ENCODE assay signal across 15 cellular contexts in genomic region chr2:195664528-195664927, GRCh38. TPM values are rescaled to one million over a fixed set of nuclear protein-coding genes. Genes with fewer than 3 reads are reported as not detected.
DNase-seq lines count a peak whose midpoint lies in the region; ATAC-seq and TF ChIP-seq lines count a peak whose summit lies in the region.
"Had no signal": no experiment of that assay in that cellular context is flagged by ENCODE, and none has a peak within 500 bp of the region (broad histone marks: within the 10 kb centered on the region; RNA-seq: fewer than 3 reads in every experiment).

No MANE protein-coding gene starts in this region.

- H3K4me3 ChIP-seq in IMR-90 (ENCODE audit: insufficient read depth, low read depth, low read length) (no peak overlapping the region), colonic mucosa (no peak overlapping the region)
- H3K4me3 ChIP-seq: body of pancreas, MG63 had no signal

- TF ChIP-seq POLR2A in IMR-90 (IDR thresholded peaks at IDR 0.05; ENCODE audit: low read depth, low read length) = no peak

- H3K36me3 Mint-ChIP-seq in activated CD4-positive, alpha-beta memory T cell treated with anti-CD3 and anti-CD28 coated beads for 36 hours = peaks cover 9% of the 10 kb centered on the region
- peaks cover 17% of the 10 kb centered on the region for H3K36me3 Mint-ChIP-seq in activated CD4-positive, alpha-beta memory T cell treated with anti-CD3 and anti-CD28 coated beads, Interleukin-2, amount 10 ng/mL, durations not matched to agents 7 days and 5 days (ENCODE audit: low read depth)
- H3K36me3 Mint-ChIP-seq in brain (no peaks in the 10 kb centered on the region), neural crest cell (ENCODE audit: low read depth) (no peaks in the 10 kb centered on the region)

- H3K27me3 ChIP-seq in IMR-90 (ENCODE audit: control insufficient read depth, insufficient read depth, low read length) = no peaks in the 10 kb centered on the region
- H3K27me3 ChIP-seq in colonic mucosa = no peaks in the 10 kb centered on the region
- H3K27me3 ChIP-seq: body of pancreas, MG63 had no signal

- CTCF ChIA-PET in activated CD4-positive, alpha-beta memory T cell treated with anti-CD3 and anti-CD28 coated beads for 36 hours (lab: Charles Lee) = interaction anchor here (0.9 to 5.7 kb wide), 4 partner anchors 166 to 403 kb away, joined by 3 to 46 read pairs (median 4); partner anchors contain the start of gene DNAH7
- CTCF ChIA-PET in activated CD4-positive, alpha-beta memory T cell treated with anti-CD3 and anti-CD28 coated beads, Interleukin-2, amount 10 ng/mL, durations not matched to agents 7 days and 5 days (lab: Charles Lee) = interaction anchor here (1.4 kb wide), 1 partner anchor 404 kb away, joined by 4 read pairs; the partner anchor contains the start of gene DNAH7
- CTCF ChIA-PET in IMR-90 (lab: Yijun Ruan, JAX) = interaction anchor here (3.2 kb wide), 1 partner anchor 275 kb away, joined by 14 read pairs; no protein-coding TSS in a partner anchor

- H4K91ac ChIP-seq in IMR-90 (ENCODE audit: insufficient read depth, low read depth, low read length) = no peak overlapping the region

- TF ChIP-seq CTCF in IMR-90 (conservative IDR thresholded peaks at IDR 0.05; ENCODE audit: low read depth, low read length) (peak; percentile 57), brain (conservative IDR thresholded peaks at IDR 0.05) (peak; percentile 43 to 47), neural crest cell (conservative IDR thresholded peaks at IDR 0.05) (peak; percentile 53), colonic mucosa (IDR thresholded peaks at IDR 0.05) (no peak)

- H2AK5ac ChIP-seq in IMR-90 (ENCODE audit: low read depth, low read length) = no peak overlapping the region

- no peak overlapping the region for H2AFZ ChIP-seq in IMR-90 (replicated peaks; ENCODE audit: low read length, poor library complexity)

- WGBS in IMR-90 (ENCODE audit: extremely low coverage in 2 of 2, insufficient read length in 1 of 2), 2 experiments = no CpG with 5 or more reads among the region's 1 CpG

- H2AK9ac ChIP-seq in IMR-90 (replicated peaks; ENCODE audit: low read depth, low read length, poor library complexity) = no peak overlapping the region

- no peak overlapping the region for H3K27ac ChIP-seq in IMR-90 (ENCODE audit: insufficient read depth, low read length)
- H3K27ac ChIP-seq in colonic mucosa = no peak overlapping the region
- H3K27ac ChIP-seq: body of pancreas had no signal

- POLR2A ChIA-PET in activated CD4-positive, alpha-beta memory T cell treated with anti-CD3 and anti-CD28 coated beads for 36 hours (lab: Charles Lee) = no interaction called here
- POLR2A ChIA-PET in activated CD4-positive, alpha-beta memory T cell treated with anti-CD3 and anti-CD28 coated beads, Interleukin-2, amount 10 ng/mL, durations not matched to agents 7 days and 5 days (lab: Charles Lee) = interaction anchor here (0.6 kb wide), 1 partner anchor 121 kb away, joined by 3 read pairs; no protein-coding TSS in a partner anchor
- POLR2A ChIA-PET in IMR-90 (lab: Charles Lee; ENCODE audit: unreplicated experiment) = interaction anchor here (0.5 kb wide), 2 partner anchors 13 to 213 kb away, joined by 3 read pairs; no protein-coding TSS in a partner anchor

- intact Hi-C loops in activated CD4-positive, alpha-beta memory T cell treated with anti-CD3 and anti-CD28 coated beads for 36 hours (cut with micrococcal nuclease) = loop anchor here (2.0 kb wide), 1 partner anchor 274 kb away; no protein-coding TSS in a partner anchor
- intact Hi-C loops in IMR-90 (cut with micrococcal nuclease) = loop anchor here (1.0 kb wide), 2 partner anchors 274 to 402 kb away; no protein-coding TSS in a partner anchor
- intact Hi-C loops in colonic mucosa (cut with DNase I) = loop anchor here (5.0 kb wide), 1 partner anchor 162 kb away; no protein-coding TSS in a partner anchor

- no peak overlapping the region for H3K14ac ChIP-seq in IMR-90 (replicated peaks; ENCODE audit: low read depth, low read length)

- peaks cover 12% of the 10 kb centered on the region; the same call in 1 of the 2 replicates for H4K20me1 ChIP-seq in IMR-90 (ENCODE audit: insufficient read depth, low read length)

- no TSS peak for BruUV-seq in IMR-90 (replicated peaks; lab: Mats Ljungman, UMichigan)

- no peak overlapping the region for H2BK15ac ChIP-seq in IMR-90 (ENCODE audit: low read depth, low read length)

- DNase-seq in activated CD4-positive, alpha-beta memory T cell treated with anti-CD3 and anti-CD28 coated beads for 36 hours = no peak
- no peak for DNase-seq in activated CD4-positive, alpha-beta memory T cell treated with anti-CD3 and anti-CD28 coated beads, Interleukin-2, amount 10 ng/mL, durations not matched to agents 7 days and 5 days
- DNase-seq in IMR-90 (peak; percentile 41), neural crest cell (ENCODE audit: low read depth, low spot score) (no peak), colonic mucosa (no peak), NCI-H2227 (lab: John Stamatoyannopoulos, UW; ENCODE audit: unreplicated experiment) (no peak)
- DNase-seq: activated CD8-positive, alpha-beta memory T cell treated with anti-CD3 and anti-CD28 coated beads, Interleukin-2, amount 10 ng/mL, durations not matched to agents 7 days and 5 days; body of pancreas; MG63; NCI-H69; nucleus accumbens; stimulated activated CD4-positive, alpha-beta T cell treated with anti-CD3 and anti-CD28 coated beads, Interleukin-2, amount 100 ng/mL, for 48 hours had no signal

- H2BK20ac ChIP-seq in IMR-90 (ENCODE audit: low read depth, low read length) = no peak overlapping the region

- H3K9me3 ChIP-seq in IMR-90 (ENCODE audit: control insufficient read depth, insufficient read depth, low read length) (no peaks in the 10 kb centered on the region), colonic mucosa (no peaks in the 10 kb centered on the region)
- H3K9me3 ChIP-seq: body of pancreas, MG63 had no signal

- no peak overlapping the region for H4K5ac ChIP-seq in IMR-90 (ENCODE audit: low read depth, low read length)

- no peak for ATAC-seq in IMR-90 (ENCODE audit: low read depth)
- ATAC-seq in HG03520 (IDR thresholded peaks at IDR 0.05; ENCODE audit: unreplicated experiment) = no peak
- ATAC-seq: activated CD8-positive, alpha-beta memory T cell treated with anti-CD3 and anti-CD28 coated beads, Interleukin-2, amount 10 ng/mL, durations not matched to agents 7 days and 5 days; body of pancreas; left lobe of liver had no signal

- no peaks in the 10 kb centered on the region for H3K9me3 Mint-ChIP-seq in activated CD4-positive, alpha-beta memory T cell treated with anti-CD3 and anti-CD28 coated beads for 36 hours
- no peaks in the 10 kb centered on the region for H3K9me3 Mint-ChIP-seq in activated CD4-positive, alpha-beta memory T cell treated with anti-CD3 and anti-CD28 coated beads, Interleukin-2, amount 10 ng/mL, durations not matched to agents 7 days and 5 days
- no peaks in the 10 kb centered on the region for H3K9me3 Mint-ChIP-seq in brain
- H3K9me3 Mint-ChIP-seq in neural crest cell = no peaks in the 10 kb centered on the region

- H3K27ac Mint-ChIP-seq in activated CD4-positive, alpha-beta memory T cell treated with anti-CD3 and anti-CD28 coated beads for 36 hours = peak overlapping the region; percentile 18
- H3K27ac Mint-ChIP-seq in activated CD4-positive, alpha-beta memory T cell treated with anti-CD3 and anti-CD28 coated beads, Interleukin-2, amount 10 ng/mL, durations not matched to agents 7 days and 5 days = no peak overlapping the region
- H3K27ac Mint-ChIP-seq in brain (no peak overlapping the region), neural crest cell (ENCODE audit: unreplicated experiment) (no peak overlapping the region)
- H3K27ac Mint-ChIP-seq: activated CD8-positive, alpha-beta memory T cell treated with anti-CD3 and anti-CD28 coated beads, Interleukin-2, amount 10 ng/mL, durations not matched to agents 7 days and 5 days had no signal

- TF ChIP-seq RAD21 in IMR-90 (IDR thresholded peaks at IDR 0.05; ENCODE audit: low read length) = peak; percentile 59

- H2BK120ac ChIP-seq in IMR-90 (ENCODE audit: low read depth, low read length) = no peak overlapping the region

- in situ Hi-C loops in IMR-90 (cut with MboI; ENCODE audit: low sequenced_read_pairs) = loop anchor here (25.0 kb wide), 2 partner anchors 352 to 673 kb away; no protein-coding TSS in a partner anchor

- H3K9me1 ChIP-seq in IMR-90 (ENCODE audit: insufficient read depth, low read length) = no peaks in the 10 kb centered on the region

- no peak overlapping the region for H3K4me3 Mint-ChIP-seq in activated CD4-positive, alpha-beta memory T cell treated with anti-CD3 and anti-CD28 coated beads for 36 hours
- H3K4me3 Mint-ChIP-seq in activated CD4-positive, alpha-beta memory T cell treated with anti-CD3 and anti-CD28 coated beads, Interleukin-2, amount 10 ng/mL, durations not matched to agents 7 days and 5 days = no peak overlapping the region
- H3K4me3 Mint-ChIP-seq in brain = no peak overlapping the region
- H3K4me3 Mint-ChIP-seq in neural crest cell = no peak overlapping the region
- H3K4me3 Mint-ChIP-seq: activated CD8-positive, alpha-beta memory T cell treated with anti-CD3 and anti-CD28 coated beads, Interleukin-2, amount 10 ng/mL, durations not matched to agents 7 days and 5 days had no signal

- H3K18ac ChIP-seq in IMR-90 (ENCODE audit: low read depth, low read length) = no peak overlapping the region

- dilution Hi-C loops in IMR-90 (cut with HindIII; ENCODE audit: low sequenced_read_pairs, unreplicated experiment) = no loop called here

- H2BK5ac ChIP-seq in IMR-90 (ENCODE audit: low read depth, low read length, poor library complexity, severe bottlenecking) = no peak overlapping the region

- H3K27me3 Mint-ChIP-seq in activated CD4-positive, alpha-beta memory T cell treated with anti-CD3 and anti-CD28 coated beads for 36 hours = no peaks in the 10 kb centered on the region
- no peaks in the 10 kb centered on the region for H3K27me3 Mint-ChIP-seq in activated CD4-positive, alpha-beta memory T cell treated with anti-CD3 and anti-CD28 coated beads, Interleukin-2, amount 10 ng/mL, durations not matched to agents 7 days and 5 days
- no peaks in the 10 kb centered on the region for H3K27me3 Mint-ChIP-seq in brain
- H3K27me3 Mint-ChIP-seq in neural crest cell (ENCODE audit: low read depth) = no peaks in the 10 kb centered on the region
- H3K27me3 Mint-ChIP-seq: activated CD8-positive, alpha-beta memory T cell treated with anti-CD3 and anti-CD28 coated beads, Interleukin-2, amount 10 ng/mL, durations not matched to agents 7 days and 5 days had no signal

- H3K36me3 ChIP-seq in IMR-90 (ENCODE audit: control insufficient read depth, insufficient read depth, low read length) (no peaks in the 10 kb centered on the region), colonic mucosa (no peaks in the 10 kb centered on the region)

- peaks cover 16 to 42% of the 10 kb centered on the region in 2 experiments; a peak in 3 of 4 replicates for H3K79me1 ChIP-seq in IMR-90 (ENCODE audit: low read depth in 1 of 2, low read length in 2 of 2)

- H3K4me1 Mint-ChIP-seq in activated CD4-positive, alpha-beta memory T cell treated with anti-CD3 and anti-CD28 coated beads for 36 hours (ENCODE audit: low read depth) = peaks cover 55% of the 10 kb centered on the region
- H3K4me1 Mint-ChIP-seq in activated CD4-positive, alpha-beta memory T cell treated with anti-CD3 and anti-CD28 coated beads, Interleukin-2, amount 10 ng/mL, durations not matched to agents 7 days and 5 days = peaks cover 20% of the 10 kb centered on the region
- H3K4me1 Mint-ChIP-seq in brain = peaks cover 70% of the 10 kb centered on the region
- H3K4me1 Mint-ChIP-seq in neural crest cell = peaks cover 15% of the 10 kb centered on the region

- no peak overlapping the region for H3K4ac ChIP-seq in IMR-90 (ENCODE audit: low read depth, low read length)

- no peak overlapping the region for H3K56ac ChIP-seq in IMR-90 (ENCODE audit: extremely low read depth, insufficient read depth, low read length)

- H3K23ac ChIP-seq in IMR-90 (ENCODE audit: low read depth, low read length) = no peak overlapping the region; the same call in 1 of the 2 replicates

- no peak overlapping the region for H3K9ac ChIP-seq in IMR-90 (ENCODE audit: low read depth, low read length)
- no peak overlapping the region for H3K9ac ChIP-seq in colonic mucosa (ENCODE audit: low read depth in 2 of 2, low read length in 2 of 2)

- H4K8ac ChIP-seq in IMR-90 (ENCODE audit: low read depth in 2 of 2, low read length in 2 of 2) = no peak overlapping the region

- peaks cover 8% of the 10 kb centered on the region for H3K4me1 ChIP-seq in IMR-90 (ENCODE audit: control insufficient read depth, insufficient read depth, low read length)
- H3K4me1 ChIP-seq in colonic mucosa = no peaks in the 10 kb centered on the region

- no peak overlapping the region for H3K4me2 ChIP-seq in IMR-90 (ENCODE audit: low read depth, low read length)

RNA-seq across cellular contexts. Expression of gene SLC39A10, which starts 7.5 kb away (rescaled TPM):
- total RNA-seq in activated CD4-positive, alpha-beta memory T cell treated with anti-CD3 and anti-CD28 coated beads for 36 hours = 10 to 100 TPM; 36.1 to 37.4 TPM
- total RNA-seq in activated CD4-positive, alpha-beta memory T cell treated with anti-CD3 and anti-CD28 coated beads, Interleukin-2, amount 10 ng/mL, durations not matched to agents 7 days and 5 days = 10 to 100 TPM; 43.2 to 47.0 TPM
- total RNA-seq in IMR-90 (2012; rRNA removed) = 64.7 and 92.8 TPM in 2 replicates
- polyA plus RNA-seq in IMR-90 (2012; rRNA removed) = 12.6 and 17.6 TPM in 2 replicates
- polyA plus RNA-seq in IMR-90 (2012; cell fraction: cytosol; rRNA removed) = 2.4 and 3.2 TPM in 2 replicates
- 10.2 and 75.9 TPM in 2 replicates for polyA plus RNA-seq in IMR-90 (2012; cell fraction: nucleus; rRNA removed; ENCODE audit: low replicate concordance)
- polyA plus RNA-seq in brain (ENCODE audit: insufficient read depth, low read depth, low replicate concordance) = 7.8 TPM
- total RNA-seq in neural crest cell = 72.7 and 78.5 TPM in 2 replicates
- total RNA-seq in colonic mucosa = 10 to 100 TPM; 12.8 to 16.5 TPM
